28 cellular contexts compared by ENCODE assay signal in genomic region chr7:1326511-1326785, GRCh38.
"Had no signal": no experiment of that assay in that cellular context is flagged by ENCODE, and none has a peak within 500 bp of the region (broad histone marks: within the 10 kb centered on the region; RNA-seq: fewer than 3 reads in every experiment).

No MANE protein-coding gene starts in this region.

- DNase-seq: activated CD4-positive, alpha-beta memory T cell treated with anti-CD3 and anti-CD28 coated beads, Interleukin-2, amount 10 ng/mL, durations not matched to agents 7 days and 5 days; activated CD4-positive, alpha-beta T cell treated with anti-CD3 and anti-CD28 coated beads for 4 hours; activated CD4-positive, alpha-beta T cell treated with anti-CD3 and anti-CD28 coated beads, Interleukin-2, amount 10 ng/mL, durations not matched to agents 7 days and 5 days; activated CD4-positive, alpha-beta T cell treated with anti-CD3 and anti-CD28 coated beads, Interleukin-2, amount 50 U/mL, for 4 hours; activated CD4-positive, CD25-positive, alpha-beta regulatory T cell; activated CD4-positive, CD25-positive, alpha-beta regulatory T cell treated with anti-CD3 and anti-CD28 coated beads, Interleukin-2, amount 50 U/mL, for 72 hours; activated CD8-positive, alpha-beta memory T cell treated with anti-CD3 and anti-CD28 coated beads for 24 hours; activated gamma-delta T cell; activated naive CD4-positive, alpha-beta T cell; activated naive CD8-positive, alpha-beta T cell treated with anti-CD3 and anti-CD28 coated beads, Interleukin-2, amount 10 ng/mL, durations not matched to agents 7 days and 5 days; activated T-cell treated with anti-CD3 and anti-CD28 coated beads, Interleukin-2, amount 50 U/mL, for 72 hours; central memory CD4-positive, alpha-beta T cell; cerebellar nuclear complex; colonic mucosa; effector CD8-positive, alpha-beta T cell; foreskin fibroblast; T-helper 2 cell had no signal

- H3K36me3 Mint-ChIP-seq: activated naive CD4-positive, alpha-beta T cell treated with anti-CD3 and anti-CD28 coated beads, Interleukin-2, amount 10 ng/mL, durations not matched to agents 7 days and 5 days; activated naive CD4-positive, alpha-beta T cell treated with anti-CD3 and anti-CD28 coated beads, Interleukin-2, amount 50 U/mL, for 72 hours; activated naive CD8-positive, alpha-beta T cell treated with anti-CD3 and anti-CD28 coated beads, Interleukin-2, amount 10 ng/mL, durations not matched to agents 7 days and 5 days; brain had no signal

- H3K27me3 Mint-ChIP-seq: activated CD4-positive, alpha-beta T cell treated with anti-CD3 and anti-CD28 coated beads, Interleukin-2, amount 10 ng/mL, durations not matched to agents 7 days and 5 days; brain had no signal

- H3K27ac ChIP-seq: ascending aorta, breast epithelium, cardiac muscle cell, colonic mucosa, heart left ventricle had no signal

- H3K4me3 ChIP-seq: ascending aorta, breast epithelium, cardiac muscle cell, colonic mucosa, heart left ventricle had no signal

- H3K9me3 ChIP-seq: ascending aorta, breast epithelium, colonic mucosa, heart left ventricle had no signal

- H3K4me1 ChIP-seq: ascending aorta, breast epithelium, colonic mucosa, heart left ventricle had no signal

- H3K4me3 Mint-ChIP-seq: activated CD4-positive, alpha-beta memory T cell treated with anti-CD3 and anti-CD28 coated beads, Interleukin-2, amount 10 ng/mL, durations not matched to agents 7 days and 5 days; activated CD4-positive, alpha-beta T cell treated with anti-CD3 and anti-CD28 coated beads, Interleukin-2, amount 10 ng/mL, durations not matched to agents 7 days and 5 days; activated naive CD4-positive, alpha-beta T cell treated with anti-CD3 and anti-CD28 coated beads, Interleukin-2, amount 10 ng/mL, durations not matched to agents 7 days and 5 days; activated naive CD8-positive, alpha-beta T cell treated with anti-CD3 and anti-CD28 coated beads, Interleukin-2, amount 10 ng/mL, durations not matched to agents 7 days and 5 days; activated T-cell treated with anti-CD3 and anti-CD28 coated beads, Interleukin-2, amount 50 U/mL, for 72 hours; brain had no signal

- H3K4me1 Mint-ChIP-seq: activated CD4-positive, alpha-beta memory T cell treated with anti-CD3 and anti-CD28 coated beads, Interleukin-2, amount 10 ng/mL, durations not matched to agents 7 days and 5 days; activated CD4-positive, alpha-beta T cell treated with anti-CD3 and anti-CD28 coated beads, Interleukin-2, amount 10 ng/mL, durations not matched to agents 7 days and 5 days; activated naive CD4-positive, alpha-beta T cell treated with anti-CD3 and anti-CD28 coated beads, Interleukin-2, amount 10 ng/mL, durations not matched to agents 7 days and 5 days; activated naive CD8-positive, alpha-beta T cell treated with anti-CD3 and anti-CD28 coated beads, Interleukin-2, amount 10 ng/mL, durations not matched to agents 7 days and 5 days had no signal

- H3K27me3 ChIP-seq: cardiac muscle cell had no signal

- FAIRE-seq: endometrium, endothelial cell of umbilical vein, frontal cortex had no signal

- H3K27ac Mint-ChIP-seq: activated CD4-positive, alpha-beta memory T cell treated with anti-CD3 and anti-CD28 coated beads, Interleukin-2, amount 10 ng/mL, durations not matched to agents 7 days and 5 days; activated CD4-positive, alpha-beta T cell treated with anti-CD3 and anti-CD28 coated beads, Interleukin-2, amount 10 ng/mL, durations not matched to agents 7 days and 5 days; activated naive CD4-positive, alpha-beta T cell treated with anti-CD3 and anti-CD28 coated beads, Interleukin-2, amount 10 ng/mL, durations not matched to agents 7 days and 5 days; activated naive CD4-positive, alpha-beta T cell treated with anti-CD3 and anti-CD28 coated beads, Interleukin-2, amount 50 U/mL, for 72 hours; activated naive CD8-positive, alpha-beta T cell treated with anti-CD3 and anti-CD28 coated beads, Interleukin-2, amount 10 ng/mL, durations not matched to agents 7 days and 5 days; activated T-cell treated with anti-CD3 and anti-CD28 coated beads, Interleukin-2, amount 50 U/mL, for 72 hours had no signal

- ATAC-seq: activated naive CD4-positive, alpha-beta T cell treated with anti-CD3 and anti-CD28 coated beads, Interleukin-2, amount 50 U/mL, for 72 hours; activated T-cell treated with anti-CD3 and anti-CD28 coated beads, Interleukin-2, amount 50 U/mL, for 72 hours; esophagus mucosa; heart left ventricle had no signal

- H3K9me3 Mint-ChIP-seq: activated CD4-positive, alpha-beta memory T cell treated with anti-CD3 and anti-CD28 coated beads, Interleukin-2, amount 10 ng/mL, durations not matched to agents 7 days and 5 days; activated CD4-positive, alpha-beta T cell treated with anti-CD3 and anti-CD28 coated beads, Interleukin-2, amount 10 ng/mL, durations not matched to agents 7 days and 5 days; activated naive CD4-positive, alpha-beta T cell treated with anti-CD3 and anti-CD28 coated beads, Interleukin-2, amount 10 ng/mL, durations not matched to agents 7 days and 5 days; activated naive CD4-positive, alpha-beta T cell treated with anti-CD3 and anti-CD28 coated beads, Interleukin-2, amount 50 U/mL, for 72 hours; activated naive CD8-positive, alpha-beta T cell treated with anti-CD3 and anti-CD28 coated beads, Interleukin-2, amount 10 ng/mL, durations not matched to agents 7 days and 5 days; activated T-cell treated with anti-CD3 and anti-CD28 coated beads, Interleukin-2, amount 50 U/mL, for 72 hours had no signal

- H3K36me3 ChIP-seq: ascending aorta, breast epithelium, cardiac muscle cell, colonic mucosa, heart left ventricle had no signal
